8 cellular contexts compared by ENCODE assay signal in genomic region chr6:119349341-119350201, GRCh38. TPM values are rescaled to one million over a fixed set of nuclear protein-coding genes. Genes with fewer than 3 reads are reported as not detected.
DNase-seq lines count a peak whose midpoint lies in the region; ATAC-seq and TF ChIP-seq lines count a peak whose summit lies in the region.

Gene MAN1A1, minus strand, starts transcription at chr6:119349761. Its CDS starts 696 bp downstream, at chr6:119349065.

- peak; percentile 86 for DNase-seq in ELF-1 (ENCODE audit: low read depth, low spot score)
- peak; percentile 88 for DNase-seq in KBM-7
- DNase-seq in SK-MEL-5 (ENCODE audit: low read depth, low spot score), result peak; percentile 55
- peak; percentile 89 for DNase-seq in activated naive CD4-positive, alpha-beta T cell treated with Interleukin-2 at 50 U/mL for 16 hours
- peak; percentile 74 for DNase-seq in occipital lobe (lab: John Stamatoyannopoulos, UW)
- DNase-seq in suprapubic skin (ENCODE audit: low spot score in 2 of 2), result peak; percentile 91 to 93

- 0% methylated on average over 2 to 3 of the region's 106 CpGs for WGBS in gastroesophageal sphincter (ENCODE audit: low coverage in 1 of 2), 2 donors
- WGBS in suprapubic skin, result 0% methylated on average over 22 of the region's 106 CpGs

- in situ Hi-C loops in KBM-7 (cut with MboI; ENCODE audit: low pct_unique_long_range_greater_than_20kb, low sequenced_read_pairs), result no loop called here
- in situ Hi-C loops in SK-MEL-5 (cut with HindIII; ENCODE audit: low pct_unique_long_range_greater_than_20kb, low sequenced_read_pairs), result no loop called here

- H3K4me3 ChIP-seq in gastroesophageal sphincter, result peak within 1 kb of the TSS; percentile 81 to 96
- H3K4me3 ChIP-seq in suprapubic skin, result peak within 1 kb of the TSS; percentile 89

- peak in 2 of 4 experiments; percentile 14 to 24 for TF ChIP-seq CTCF in gastroesophageal sphincter (IDR thresholded peaks at IDR 0.05)
- TF ChIP-seq CTCF in suprapubic skin (IDR thresholded peaks at IDR 0.05), result no peak

- H3K4me1 ChIP-seq in gastroesophageal sphincter (peaks cover 0 to 59% (median 0%) of the 10 kb centered on the region in 3 donors), suprapubic skin (peaks cover 25% of the 10 kb centered on the region)

- TF ChIP-seq POLR2A in gastroesophageal sphincter (IDR thresholded peaks at IDR 0.05) (peak; percentile 96), suprapubic skin (IDR thresholded peaks at IDR 0.05) (peak; percentile 71 to 91)

- H3K36me3 ChIP-seq in gastroesophageal sphincter (no peaks in the 10 kb centered on the region), suprapubic skin (no peaks in the 10 kb centered on the region)

- TF ChIP-seq EP300 in gastroesophageal sphincter (IDR thresholded peaks at IDR 0.05), result no peak
- no peak for TF ChIP-seq EP300 in suprapubic skin (IDR thresholded peaks at IDR 0.05)

- H3K27ac ChIP-seq in gastroesophageal sphincter (peak within 1 kb of the TSS; percentile 96 to 98 (median 98)), suprapubic skin (peak within 1 kb of the TSS; percentile 99)

- H3K9me3 ChIP-seq in gastroesophageal sphincter (no peaks in the 10 kb centered on the region), suprapubic skin (no peaks in the 10 kb centered on the region)

- no peaks in the 10 kb centered on the region for H3K27me3 ChIP-seq in gastroesophageal sphincter
- no peaks in the 10 kb centered on the region for H3K27me3 ChIP-seq in suprapubic skin

- peak; percentile 77 for ATAC-seq in GM21723 (IDR thresholded peaks at IDR 0.05; ENCODE audit: unreplicated experiment)
- peak; percentile 94 for ATAC-seq in gastroesophageal sphincter

RNA-seq across cellular contexts. Expression of gene MAN1A1, which starts in this region (rescaled TPM):
- total RNA-seq in SK-MEL-5 (2014; rRNA removed; shearing (Covaris generic)), result 0.96 and 1.3 TPM in 2 replicates
- 0.75 and 1.1 TPM in 2 replicates for polyA plus RNA-seq in SK-MEL-5 (2015; cell fraction: cytosol; rRNA removed)
- polyA plus RNA-seq in SK-MEL-5 (2015; cell fraction: nucleus; rRNA removed), result 0.22 and 0.51 TPM in 2 replicates
- 100 to 1,000 TPM in 2 of 4 donors, 10 to 100 TPM in 2; 73.3 to 177 (median 110) TPM for total RNA-seq in gastroesophageal sphincter
- total RNA-seq in occipital lobe, result 24.0 TPM
- total RNA-seq in suprapubic skin, result 10 to 100 TPM; 17.8 to 34.7 (median 29.9) TPM

Comparison
In these comparisons a context has a peak if more than half of its experiments do, and no peak if none do; other contexts are left out.
1. Peak in every context shown above with its lines: DNase-seq, ATAC-seq, H3K4me3 ChIP-seq and H3K27ac ChIP-seq.